ENCODE assay signal across 22 cellular contexts in genomic region chr2:200877443-200877842, GRCh38.
"Had no signal": no experiment of that assay in that cellular context is flagged by ENCODE, and none has a peak within 500 bp of the region (broad histone marks: within the 10 kb centered on the region; RNA-seq: fewer than 3 reads in every experiment).

No MANE protein-coding gene starts in this region.

- DNase-seq: activated CD4-positive, alpha-beta T cell treated with anti-CD3 and anti-CD28 coated beads for 36 hours; activated CD8-positive, alpha-beta memory T cell treated with anti-CD3 and anti-CD28 coated beads, Interleukin-2, amount 50 U/mL, for 4 hours; activated CD8-positive, alpha-beta T cell treated with anti-CD3 and anti-CD28 coated beads for 36 hours; activated gamma-delta T cell treated with Interleukin-2 at 50 U/mL for 16 hours; activated naive CD4-positive, alpha-beta T cell treated with anti-CD3 and anti-CD28 coated beads, Interleukin-2, amount 10 ng/mL, durations not matched to agents 7 days and 5 days; activated naive CD8-positive, alpha-beta T cell treated with anti-CD3 and anti-CD28 coated beads for 36 hours; activated T-cell treated with anti-CD3 and anti-CD28 coated beads, Interleukin-2, amount 50 U/mL, for 72 hours; central memory CD4-positive, alpha-beta T cell; KG1; NCI-H1048; NCI-H146; NCI-H187 treated with DMSO at 0.1 percent for 48 hours; NCI-H2081 treated with DMSO at 0.1 percent for 48 hours; NCI-H446; NCI-H524; PC-3; SIG-M5; T-helper 17 cell; T-helper 9 cell; WERI-Rb-1 had no signal

- H3K27ac Mint-ChIP-seq: activated CD4-positive, alpha-beta T cell treated with anti-CD3 and anti-CD28 coated beads for 36 hours; activated CD8-positive, alpha-beta T cell treated with anti-CD3 and anti-CD28 coated beads for 36 hours; activated naive CD4-positive, alpha-beta T cell treated with anti-CD3 and anti-CD28 coated beads, Interleukin-2, amount 10 ng/mL, durations not matched to agents 7 days and 5 days; activated naive CD8-positive, alpha-beta T cell treated with anti-CD3 and anti-CD28 coated beads for 36 hours; activated T-helper 2 cell treated with anti-CD3 and anti-CD28 coated beads, Interferon-gamma antibody, Interleukin-2, Interleukin-4, amounts not matched to agents 10 μg/mL and 5 μg/mL and 100 μg/mL, durations not matched to agents 14 hours and 24 hours and 36 hours; T-helper 17 cell had no signal

- H3K4me3 Mint-ChIP-seq: activated CD4-positive, alpha-beta T cell treated with anti-CD3 and anti-CD28 coated beads for 36 hours; activated CD8-positive, alpha-beta T cell treated with anti-CD3 and anti-CD28 coated beads for 36 hours; activated naive CD4-positive, alpha-beta T cell treated with anti-CD3 and anti-CD28 coated beads, Interleukin-2, amount 10 ng/mL, durations not matched to agents 7 days and 5 days; activated naive CD8-positive, alpha-beta T cell treated with anti-CD3 and anti-CD28 coated beads for 36 hours; activated T-cell treated with anti-CD3 and anti-CD28 coated beads, Interleukin-2, amount 50 U/mL, for 72 hours; T-helper 17 cell had no signal

- ATAC-seq: activated CD4-positive, alpha-beta T cell treated with anti-CD3 and anti-CD28 coated beads for 36 hours; activated CD8-positive, alpha-beta T cell treated with anti-CD3 and anti-CD28 coated beads for 36 hours; activated T-cell treated with anti-CD3 and anti-CD28 coated beads, Interleukin-2, amount 50 U/mL, for 72 hours; PC-3; T-helper 17 cell had no signal

- H3K27ac ChIP-seq: WERI-Rb-1 had no signal

- FAIRE-seq: RCC 7860 had no signal

- H3K4me1 Mint-ChIP-seq: T-helper 17 cell had no signal

- H3K27me3 Mint-ChIP-seq: activated CD4-positive, alpha-beta T cell treated with anti-CD3 and anti-CD28 coated beads for 36 hours; activated CD8-positive, alpha-beta T cell treated with anti-CD3 and anti-CD28 coated beads for 36 hours; activated naive CD4-positive, alpha-beta T cell treated with anti-CD3 and anti-CD28 coated beads, Interleukin-2, amount 10 ng/mL, durations not matched to agents 7 days and 5 days; activated naive CD8-positive, alpha-beta T cell treated with anti-CD3 and anti-CD28 coated beads for 36 hours; T-helper 17 cell had no signal

- H3K9me3 Mint-ChIP-seq: activated CD8-positive, alpha-beta T cell treated with anti-CD3 and anti-CD28 coated beads for 36 hours; activated naive CD4-positive, alpha-beta T cell treated with anti-CD3 and anti-CD28 coated beads, Interleukin-2, amount 10 ng/mL, durations not matched to agents 7 days and 5 days; activated naive CD8-positive, alpha-beta T cell treated with anti-CD3 and anti-CD28 coated beads for 36 hours; activated T-cell treated with anti-CD3 and anti-CD28 coated beads, Interleukin-2, amount 50 U/mL, for 72 hours; activated T-helper 2 cell treated with anti-CD3 and anti-CD28 coated beads, Interferon-gamma antibody, Interleukin-2, Interleukin-4, amounts not matched to agents 10 μg/mL and 5 μg/mL and 100 μg/mL, durations not matched to agents 14 hours and 24 hours and 36 hours had no signal
